7 cellular contexts compared by ENCODE assay signal in the genomic region with DNA sequence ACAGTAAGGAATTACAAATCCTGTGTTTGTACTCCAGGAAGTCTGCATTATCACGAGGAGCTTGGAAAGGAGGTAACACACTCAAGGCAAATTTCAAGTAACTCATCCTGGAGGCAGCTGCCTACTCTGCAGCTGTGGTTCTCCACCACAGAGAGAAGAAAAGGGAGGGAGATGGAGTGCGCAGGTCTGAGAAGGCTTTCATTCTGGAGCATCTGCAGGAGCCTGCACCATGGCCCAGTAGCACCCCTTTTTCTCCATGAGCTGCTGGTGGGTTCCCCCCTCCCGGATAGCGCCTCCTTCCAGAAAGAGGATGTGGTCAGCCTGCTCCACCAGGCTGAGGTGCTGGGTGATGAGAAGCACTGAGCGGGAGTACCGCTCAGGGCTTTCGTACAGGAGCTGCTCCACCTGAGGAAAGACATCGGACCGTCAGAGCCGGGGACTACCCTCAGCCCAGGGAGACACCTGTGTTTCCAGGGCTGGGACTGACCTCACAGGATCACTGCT. TPM values are rescaled to one million over a fixed set of nuclear protein-coding genes. Genes with fewer than 3 reads are reported as not detected.
DNase-seq lines count a peak whose midpoint lies in the region; ATAC-seq and TF ChIP-seq lines count a peak whose summit lies in the region.

No MANE protein-coding gene starts in this region.

- no peak for ATAC-seq in gastroesophageal sphincter
- no peak for ATAC-seq in GM18867 (IDR thresholded peaks at IDR 0.05; ENCODE audit: unreplicated experiment)

- WGBS in gastroesophageal sphincter (ENCODE audit: low coverage in 1 of 2), 2 donors, result 51 to 55% methylated on average over 2 of the region's 10 CpGs

- H3K27ac ChIP-seq in gastroesophageal sphincter, result peak overlapping the region in 3 of 4 donors; percentile 5 to 93 (median 43)

- no peak for TF ChIP-seq EP300 in gastroesophageal sphincter (IDR thresholded peaks at IDR 0.05)

- DNase-seq in H7 (peak; percentile 20), T-helper 2 cell (peak in 3 of 5 experiments; percentile 36 to 77 (median 51)), dermis blood vessel endothelial cell (no peak), NCI-H1694 (lab: John Stamatoyannopoulos, UW) (no peak)
- peak; percentile 42 for DNase-seq in stimulated activated naive CD4-positive, alpha-beta T cell treated with Interleukin-2 at 50 U/mL for 16 hours (lab: John Stamatoyannopoulos, UW)

- no peak for TF ChIP-seq POLR2A in gastroesophageal sphincter (IDR thresholded peaks at IDR 0.05)

- no peak for TF ChIP-seq CTCF in gastroesophageal sphincter (IDR thresholded peaks at IDR 0.05)

- H3K36me3 ChIP-seq in H7 (replicated peaks; ENCODE audit: control insufficient read depth, insufficient read depth, low read length) (no peaks in the 10 kb centered on the region; the same call in none of the 2 replicates), gastroesophageal sphincter (peaks cover 0 to 73% of the 10 kb centered on the region in 2 donors)

- no peaks in the 10 kb centered on the region for H3K9me3 ChIP-seq in gastroesophageal sphincter

- H3K27me3 ChIP-seq in H7 (ENCODE audit: control insufficient read depth, insufficient read depth, low read length) (peaks cover 60% of the 10 kb centered on the region), gastroesophageal sphincter (no peaks in the 10 kb centered on the region)

- no peak overlapping the region for H3K4me3 ChIP-seq in H7 (ENCODE audit: insufficient read depth, low read depth, low read length)
- peak overlapping the region in 1 of 2 donors; percentile 81 for H3K4me3 ChIP-seq in gastroesophageal sphincter

- H3K4me1 ChIP-seq in gastroesophageal sphincter, result peaks cover 0 to 53% (median 0%) of the 10 kb centered on the region in 3 donors

RNA-seq across cellular contexts. Expression of a gene that starts 1.6 kb away (rescaled TPM):
- total RNA-seq in H7 (2014; rRNA removed; shearing (Covaris generic)), result 2.6 and 4.6 TPM in 2 replicates
- 10 to 100 TPM; 20.2 to 49.9 (median 36.7) TPM for total RNA-seq in gastroesophageal sphincter
- 73.5 and 86.4 TPM in 2 replicates for total RNA-seq in dermis blood vessel endothelial cell

RNA-seq across cellular contexts. Expression of a gene that starts 6.9 kb away (rescaled TPM):
- 1.1 and 2.7 TPM in 2 replicates for total RNA-seq in H7 (2014; rRNA removed; shearing (Covaris generic))
- total RNA-seq in gastroesophageal sphincter (10 to 100 TPM in 3 of 4 donors, 1 to 10 TPM in 1; 6.9 to 16.0 (median 11.1) TPM), dermis blood vessel endothelial cell (22.8 and 39.0 TPM in 2 replicates)

RNA-seq across cellular contexts. Expression of a gene that starts 8.1 kb away (rescaled TPM):
- total RNA-seq in H7 (2014; rRNA removed; shearing (Covaris generic)), result 1.7 and 2.8 TPM in 2 replicates
- total RNA-seq in gastroesophageal sphincter, result 10 to 100 TPM; 24.6 to 41.8 (median 26.5) TPM
- total RNA-seq in dermis blood vessel endothelial cell, result 52.9 and 93.4 TPM in 2 replicates

RNA-seq across cellular contexts. Expression of a gene that starts 8.6 kb away (rescaled TPM):
- not detected in 2 replicates for total RNA-seq in H7 (2014; rRNA removed; shearing (Covaris generic))
- 10 to 100 TPM; 12.9 to 19.7 (median 15.8) TPM for total RNA-seq in gastroesophageal sphincter
- total RNA-seq in dermis blood vessel endothelial cell, result 29.1 and 68.9 TPM in 2 replicates

RNA-seq across cellular contexts. Expression of a gene that starts 28.6 kb away (rescaled TPM):
- not detected in 2 replicates for total RNA-seq in H7 (2014; rRNA removed; shearing (Covaris generic))
- total RNA-seq in gastroesophageal sphincter (under 1 TPM in 2 of 4 donors, not detected in 2; 0.37 to 0.40 TPM), dermis blood vessel endothelial cell (not detected in 2 replicates)

Comparison
In these comparisons a context has a peak if more than half of its experiments do, and no peak if none do; other contexts are left out.
1. DNase-seq: peak in H7 (single experiment), T-helper 2 cell (3 of 5) and stimulated activated naive CD4-positive, alpha-beta T cell treated with Interleukin-2 at 50 U/mL for 16 hours (single experiment); none in dermis blood vessel endothelial cell (single experiment) and NCI-H1694 (single experiment).